Comparison of ENCODE assay signal across 18 cellular contexts in genomic region chr6:142407685-142408273, GRCh38.
"Had no signal": no experiment of that assay in that cellular context is flagged by ENCODE, and none has a peak within 500 bp of the region (broad histone marks: within the 10 kb centered on the region; RNA-seq: fewer than 3 reads in every experiment).

No MANE protein-coding gene starts in this region.

- ATAC-seq: activated T-cell treated with anti-CD3 and anti-CD28 coated beads, Interleukin-2, amount 50 U/mL, for 72 hours; foreskin keratinocyte; natural killer cell; stimulated activated naive CD8-positive, alpha-beta T cell treated with anti-CD3 and anti-CD28 coated beads, Interleukin-15, Interleukin-2, amounts not matched to agents 100 U/mL and 50 U/mL, for 24 hours; upper lobe of right lung had no signal

- H3K9me3 ChIP-seq: left ventricle myocardium inferior, upper lobe of right lung had no signal

- H3K27ac ChIP-seq: coronary artery, foreskin keratinocyte, left ventricle myocardium inferior, upper lobe of right lung had no signal

- H3K4me1 ChIP-seq: upper lobe of right lung had no signal

- DNase-seq: activated B cell treated with CpG ODN at 0.5 μM for 24 hours; activated CD4-positive, alpha-beta memory T cell treated with anti-CD3 and anti-CD28 coated beads, Interleukin-2, amount 10 ng/mL, durations not matched to agents 7 days and 5 days; activated CD4-positive, alpha-beta T cell treated with anti-CD3 and anti-CD28 coated beads for 48 hours; activated effector memory CD4-positive, alpha-beta T cell treated with Interleukin-2 at 50 U/mL for 16 hours; activated naive CD4-positive, alpha-beta T cell treated with anti-CD3 and anti-CD28 coated beads, Interleukin-2, amount 10 ng/mL, durations not matched to agents 7 days and 5 days; activated T-cell treated with anti-CD3 and anti-CD28 coated beads, Interleukin-2, amount 50 U/mL, for 72 hours; cerebellar nuclear complex; foreskin keratinocyte; hippocampal formation; left ventricle myocardium inferior; mammary epithelial cell; natural killer cell; retina; stimulated activated CD4-positive, alpha-beta T cell treated with anti-CD3 and anti-CD28 coated beads, Interleukin-4, amount 100 ng/mL, for 24 hours; stimulated activated naive CD8-positive, alpha-beta T cell treated with anti-CD3 and anti-CD28 coated beads, Interleukin-15, Interleukin-2, amounts not matched to agents 100 U/mL and 50 U/mL, for 24 hours; T1000; upper lobe of right lung had no signal

- H3K36me3 ChIP-seq: left ventricle myocardium inferior, upper lobe of right lung had no signal

- H3K4me3 ChIP-seq: coronary artery, left ventricle myocardium inferior, upper lobe of right lung had no signal

- H3K27me3 ChIP-seq: foreskin keratinocyte, upper lobe of right lung had no signal
